Comparison of ENCODE assay signal across 29 cellular contexts in the genomic region with DNA sequence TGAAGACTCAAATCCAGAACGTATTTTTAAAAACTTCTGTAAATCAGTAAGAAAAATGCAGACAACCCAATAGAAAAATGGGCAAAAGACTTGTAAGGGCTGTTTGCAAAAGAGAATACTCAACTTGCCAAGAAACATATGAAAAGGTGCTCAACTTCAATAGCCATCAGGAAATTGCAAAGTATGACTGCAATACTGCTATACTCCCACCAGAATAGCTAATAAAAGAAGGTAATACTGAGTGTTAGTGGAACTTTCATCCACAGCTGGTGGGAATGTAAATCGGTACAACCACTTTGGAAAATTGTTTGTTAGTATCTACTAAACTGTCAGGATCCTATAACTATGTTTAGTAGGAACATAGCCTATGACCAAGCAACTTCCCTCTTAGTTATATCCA. TPM values are rescaled to one million over a fixed set of nuclear protein-coding genes. Genes with fewer than 3 reads are reported as not detected.
DNase-seq lines count a peak whose midpoint lies in the region; ATAC-seq, FAIRE-seq and TF ChIP-seq lines count a peak whose summit lies in the region.
"Had no signal": no experiment of that assay in that cellular context is flagged by ENCODE, and none has a peak within 500 bp of the region (broad histone marks: within the 10 kb centered on the region; RNA-seq: fewer than 3 reads in every experiment).

No MANE protein-coding gene starts in this region.

- H3K27me3 Mint-ChIP-seq in mesothelial cell of epicardium (ENCODE audit: low read depth), result no peaks in the 10 kb centered on the region

- no peaks in the 10 kb centered on the region for H3K9me3 ChIP-seq in A549
- H3K9me3 ChIP-seq in GM12878 (replicated peaks; ENCODE audit: control insufficient read depth, insufficient read depth, low read length), result no peaks in the 10 kb centered on the region
- H3K9me3 ChIP-seq in heart left ventricle, result peaks cover 0 to 5% (median 0%) of the 10 kb centered on the region in 12 donors
- H3K9me3 ChIP-seq: BE2C, BLaER1 had no signal

- CTCF ChIA-PET in A549 (lab: Yijun Ruan, JAX), result interaction anchor here (0.9 to 1.2 kb wide), 2 partner anchors 13 to 15 kb away, joined by 3 read pairs; no protein-coding TSS in a partner anchor
- CTCF ChIA-PET in GM12878 (lab: Yijun Ruan, JAX), result interaction anchor here (1.3 kb wide), 1 partner anchor 39 kb away, joined by 3 read pairs; no protein-coding TSS in a partner anchor

- H3K36me3 Mint-ChIP-seq in mesothelial cell of epicardium, result peaks cover 2% of the 10 kb centered on the region
- H3K36me3 Mint-ChIP-seq in activated naive CD4-positive, alpha-beta T cell treated with anti-CD3 and anti-CD28 coated beads, Interleukin-2, amount 50 U/mL, for 72 hours, result no peaks in the 10 kb centered on the region
- H3K36me3 Mint-ChIP-seq: CD14-positive monocyte; CD4-positive, alpha-beta memory T cell; CD4-positive, CD25-positive, alpha-beta regulatory T cell; CD8-positive, alpha-beta memory T cell had no signal

- TF ChIP-seq EP300 in A549 (IDR thresholded peaks at IDR 0.05) (no peak), GM12878 (IDR thresholded peaks at IDR 0.05; ENCODE audit: borderline replicate concordance in 1 of 2, control insufficient read depth in 1 of 2, low read depth in 2 of 2, low read length in 2 of 2) (no peak)

- H3K4me3 ChIP-seq in A549 (no peak overlapping the region), GM12878 (no peak overlapping the region), heart left ventricle (no peak overlapping the region)
- H3K4me3 ChIP-seq: BLaER1 had no signal

- no peaks in the 10 kb centered on the region for H3K79me2 ChIP-seq in GM12878 (ENCODE audit: control insufficient read depth, insufficient read depth, low read length)

- BruUV-seq in GM12878 (replicated peaks; lab: Mats Ljungman, UMichigan), result no TSS peak

- intact Hi-C loops in GM12878 (cut with micrococcal nuclease; ENCODE audit: unreplicated experiment) (no loop called here), heart left ventricle (cut with DNase I) (loop anchor here in 1 of 10 donors (10.0 kb wide), 1 partner anchor 55 kb away; no protein-coding TSS in a partner anchor)

- TF ChIP-seq POLR2A in A549 (IDR thresholded peaks at IDR 0.05; ENCODE audit: low read length), result no peak
- TF ChIP-seq POLR2A in GM12878 (IDR thresholded peaks at IDR 0.05; ENCODE audit: low read depth, low read length), result no peak
- TF ChIP-seq POLR2A in heart left ventricle (IDR thresholded peaks at IDR 0.05), result no peak

- H3K36me3 ChIP-seq in GM12878 (ENCODE audit: control insufficient read depth in 2 of 2, insufficient read depth in 2 of 2, low read length in 1 of 2), result no peaks in the 10 kb centered on the region
- H3K36me3 ChIP-seq in heart left ventricle, result no peaks in the 10 kb centered on the region
- H3K36me3 ChIP-seq: BE2C, BLaER1 had no signal

- H4K20me1 ChIP-seq in GM12878 (ENCODE audit: control insufficient read depth, insufficient read depth), result no peaks in the 10 kb centered on the region
- H4K20me1 ChIP-seq: BLaER1 had no signal

- no peaks in the 10 kb centered on the region; a peak in 2 of 4 replicates for H3K27me3 ChIP-seq in GM12878 (replicated peaks in 1 of 2; ENCODE audit: control insufficient read depth in 2 of 2, insufficient read depth in 2 of 2, low read length in 1 of 2)
- peaks cover 0 to 14% (median 0%) of the 10 kb centered on the region in 9 donors for H3K27me3 ChIP-seq in heart left ventricle
- H3K27me3 ChIP-seq: BE2C, BLaER1 had no signal

- no peak overlapping the region for H2AFZ ChIP-seq in GM12878 (ENCODE audit: control insufficient read depth, low read depth, low read length)

- no peak overlapping the region for H3K27ac ChIP-seq in A549
- H3K27ac ChIP-seq in GM12878 (ENCODE audit: control insufficient read depth, insufficient read depth), result no peak overlapping the region
- H3K27ac ChIP-seq in heart left ventricle, result no peak overlapping the region
- H3K27ac ChIP-seq: 22Rv1, BLaER1 had no signal

- 43% methylated on average over 2 of the region's 2 CpGs for WGBS in A549 (ENCODE audit: missing lambda C conversion rate)
- 24% methylated on average over 2 of the region's 2 CpGs for WGBS in GM12878 (ENCODE audit: insufficient coverage, insufficient replicate concordance, low lambda C conversion rate, missing lambda C conversion rate)
- 90 to 94% (median 92%) methylated on average over 2 of the region's 2 CpGs for WGBS in heart left ventricle, 4 donors

- H3K9ac ChIP-seq in GM12878 (ENCODE audit: control insufficient read depth, insufficient read depth, low read length), result no peak overlapping the region
- H3K9ac ChIP-seq: BLaER1 had no signal

- in situ Hi-C loops in GM12878 (cut with MboI), result no loop called here

- TF ChIP-seq RAD21 in A549 (conservative IDR thresholded peaks at IDR 0.05 in 1 of 2, IDR thresholded peaks at IDR 0.05 in 1 of 2) (no peak), GM12878 (IDR thresholded peaks at IDR 0.05; ENCODE audit: insufficient read depth, low read depth, low read length) (no peak)

- DNase-seq in A549 (ENCODE audit: low read depth in 1 of 2, low spot score in 1 of 2) (no peak), HTR-8/SVneo (ENCODE audit: insufficient read length, low spot score) (no peak), GM12878 (ENCODE audit: low read depth, low spot score) (no peak), mesothelial cell of epicardium (ENCODE audit: low spot score in 2 of 2, unreplicated experiment in 2 of 2) (no peak), NCI-H524 treated with DMSO at 0.1 percent for 48 hours (lab: John Stamatoyannopoulos, UW) (no peak), heart left ventricle (no peak), HCEC 1CT (no peak)
- DNase-seq in activated naive CD4-positive, alpha-beta T cell treated with anti-CD3 and anti-CD28 coated beads, Interleukin-2, amount 50 U/mL, for 72 hours (ENCODE audit: low spot score in 2 of 2), result no peak
- DNase-seq: ACHN; BE2C; C1 segment of cervical spinal cord; CD4-positive, alpha-beta memory T cell; CD4-positive, CD25-positive, alpha-beta regulatory T cell; CD8-positive, alpha-beta memory T cell; COR-L47; DMS 273 treated with DMSO at 0.1 percent for 48 hours; DMS153; DMS53; DMS79; DND-41; EL; GDM1 had no signal

- H3K27ac Mint-ChIP-seq in mesothelial cell of epicardium, result peak overlapping the region; percentile 25
- no peak overlapping the region for H3K27ac Mint-ChIP-seq in activated naive CD4-positive, alpha-beta T cell treated with anti-CD3 and anti-CD28 coated beads, Interleukin-2, amount 50 U/mL, for 72 hours
- H3K27ac Mint-ChIP-seq: CD14-positive monocyte; CD4-positive, alpha-beta memory T cell; CD4-positive, CD25-positive, alpha-beta regulatory T cell; CD8-positive, alpha-beta memory T cell had no signal

- RAD21 ChIA-PET in GM12878 (lab: Charles Lee; ENCODE audit: unreplicated experiment), result no interaction called here

- SMC1A ChIA-PET in GM12878 (lab: Charles Lee; ENCODE audit: uncharacterized antibody, unreplicated experiment), result no interaction called here

- H3K4me1 Mint-ChIP-seq in mesothelial cell of epicardium, result peaks cover 53% of the 10 kb centered on the region

- TF ChIP-seq CTCF in A549 (IDR thresholded peaks at IDR 0.05), result no peak
- no peak for TF ChIP-seq CTCF in GM12878 (IDR thresholded peaks at IDR 0.05 in 2 of 3, conservative IDR thresholded peaks at IDR 0.05 in 1 of 3; ENCODE audit: control insufficient read depth in 2 of 3, extremely low read depth in 1 of 3, insufficient read depth in 1 of 3, low read depth in 3 of 3, low read length in 3 of 3)
- TF ChIP-seq CTCF in mesothelial cell of epicardium (IDR thresholded peaks at IDR 0.05; ENCODE audit: unreplicated experiment), result no peak
- TF ChIP-seq CTCF in heart left ventricle (IDR thresholded peaks at IDR 0.05), result no peak

- H3K9me3 Mint-ChIP-seq in mesothelial cell of epicardium, result peaks cover 3% of the 10 kb centered on the region
- no peaks in the 10 kb centered on the region for H3K9me3 Mint-ChIP-seq in activated naive CD4-positive, alpha-beta T cell treated with anti-CD3 and anti-CD28 coated beads, Interleukin-2, amount 50 U/mL, for 72 hours
- H3K9me3 Mint-ChIP-seq: CD4-positive, alpha-beta memory T cell had no signal

- no peak overlapping the region for H3K4me3 Mint-ChIP-seq in mesothelial cell of epicardium
- H3K4me3 Mint-ChIP-seq: CD14-positive monocyte; CD4-positive, alpha-beta memory T cell; CD4-positive, CD25-positive, alpha-beta regulatory T cell; CD8-positive, alpha-beta memory T cell had no signal

- H3K4me1 ChIP-seq in A549 (peaks cover 17% of the 10 kb centered on the region), GM12878 (ENCODE audit: control insufficient read depth, insufficient read depth, low read length) (no peaks in the 10 kb centered on the region), heart left ventricle (no peaks in the 10 kb centered on the region)
- H3K4me1 ChIP-seq: BE2C had no signal

- ATAC-seq in A549 (no peak), GM12878 (no peak), heart left ventricle (no peak)
- no peak for ATAC-seq in activated naive CD4-positive, alpha-beta T cell treated with anti-CD3 and anti-CD28 coated beads, Interleukin-2, amount 50 U/mL, for 72 hours

- POLR2A ChIA-PET in A549 (lab: Yijun Ruan, JAX), result no interaction called here
- POLR2A ChIA-PET in GM12878 (lab: Charles Lee), result no interaction called here

- H3K4me2 ChIP-seq in A549 (no peak overlapping the region), GM12878 (ENCODE audit: control insufficient read depth, insufficient read depth) (no peak overlapping the region)
- H3K4me2 ChIP-seq: BLaER1 had no signal

- FAIRE-seq in A549 (lab: Jason Lieb, UNC) (peak; percentile 23), HTR-8/SVneo (lab: Jason Lieb, UNC) (peak; percentile 57), GM12878 (lab: Jason Lieb, UNC) (no peak)
- FAIRE-seq: GM12891, GM19239 had no signal

RNA-seq across cellular contexts. Expression of a gene that starts 48.1 kb away (rescaled TPM):
- polyA plus RNA-seq in A549 (2011; rRNA removed) (0.18 and 0.33 TPM in 2 replicates), A549 (2017; fragmentation: RNase III; extraction: RNeasy Plus Mini Kit Qiagen cat#74134 plus additional on column Dnase treatment) (0.14 to 0.25 TPM (median 0.17 TPM) in 3 replicates), GM12878 (2011; rRNA removed) (not detected in 2 replicates), GM12878 (2014; fragmentation: Illumina TruSeq; extraction: Trizol) (0.01 TPM in 1 of 2 replicates, not detected in the other), GM12878 (2014; fragmentation: Nextera tagmentation; extraction: Ambion mirVana) (not detected), GM12878 (2014; rRNA removed) (not detected in 2 replicates), GM12878 (2016; fragmentation: Nextera tagmentation; extraction: Ambion mirVana) (not detected), heart left ventricle (under 1 TPM in 1 of 2 donors, not detected in 1; 0.07 TPM)
- polyA plus RNA-seq in A549 (2012; cell fraction: cytosol; rRNA removed), result 0.07 and 0.08 TPM in 2 replicates
- 0.11 and 0.28 TPM in 2 replicates for polyA plus RNA-seq in A549 (2012; cell fraction: nucleus; rRNA removed)
- 0.17 TPM in 1 of 2 replicates, not detected in the other for polyA minus RNA-seq in A549 (2011; rRNA and poly(A)+ RNA removed)
- not detected in 2 replicates for total RNA-seq in GM12878 (2013; cell fraction: nucleolus; rRNA removed)
- total RNA-seq in GM12878 (2014; rRNA removed) (not detected in 2 replicates), GM12878 (2014; rRNA removed; fragmentation: Illumina TruSeq; extraction: Trizol) (not detected in 2 replicates), GM12878 (2021) (not detected in 2 replicates), mesothelial cell of epicardium (51.9 to 56.6 TPM (median 54.2 TPM) in 3 replicates), heart left ventricle (under 1 TPM in 3 of 9 donors, not detected in 6; 0.09 to 0.29 (median 0.10) TPM)
- not detected for polyA plus RNA-seq in GM12878 (2011; ENCODE audit: low read depth)
- polyA plus RNA-seq in GM12878 (2011; cell fraction: cytosol; rRNA removed), result 0.03 TPM in 1 of 2 replicates, not detected in the other
- polyA plus RNA-seq in GM12878 (2011; cell fraction: nucleus; rRNA removed), result 0.06 TPM in 1 of 2 replicates, not detected in the other
- 0.07 TPM in 1 of 2 replicates, not detected in the other for polyA plus RNA-seq in GM12878 (2012)
- 0.15 TPM in 1 of 2 replicates, not detected in the other for polyA minus RNA-seq in GM12878 (2011; rRNA and poly(A)+ RNA removed)
- not detected in 2 replicates for polyA minus RNA-seq in GM12878 (2011; cell fraction: cytosol; rRNA and poly(A)+ RNA removed)
- not detected in 2 replicates for polyA minus RNA-seq in GM12878 (2011; cell fraction: nucleus; rRNA and poly(A)+ RNA removed)
- total RNA-seq in activated naive CD4-positive, alpha-beta T cell treated with anti-CD3 and anti-CD28 coated beads, Interleukin-2, amount 50 U/mL, for 72 hours, result not detected
- total RNA-seq: A673; CD4-positive, alpha-beta memory T cell; CD4-positive, CD25-positive, alpha-beta regulatory T cell; CD8-positive, alpha-beta memory T cell; Daoy had no signal
- polyA plus RNA-seq: CD14-positive monocyte; CD4-positive, alpha-beta memory T cell; CD4-positive, CD25-positive, alpha-beta regulatory T cell; CD8-positive, alpha-beta memory T cell had no signal

Comparison
In these comparisons a context has a peak if more than half of its experiments do, and no peak if none do; other contexts are left out.
1. RNA of a gene that starts 48.1 kb away (total RNA-seq): 51.9 to 56.6 TPM in mesothelial cell of epicardium; not detected in GM12878, 0.09 to 0.29 TPM in heart left ventricle and not detected in activated naive CD4-positive, alpha-beta T cell treated with anti-CD3 and anti-CD28 coated beads, Interleukin-2, amount 50 U/mL, for 72 hours; every median in the first group is over 10 times any median in the second.